13 cellular contexts compared by ENCODE assay signal in genomic region chr1:22976127-22976460, GRCh38. TPM values are rescaled to one million over a fixed set of nuclear protein-coding genes. Genes with fewer than 3 reads are reported as not detected.
DNase-seq lines count a peak whose midpoint lies in the region; ATAC-seq, FAIRE-seq and TF ChIP-seq lines count a peak whose summit lies in the region.
"Had no signal": no experiment of that assay in that cellular context is flagged by ENCODE, and none has a peak within 500 bp of the region (broad histone marks: within the 10 kb centered on the region; RNA-seq: fewer than 3 reads in every experiment).

No MANE protein-coding gene starts in this region.

- peak overlapping the region; percentile 23 for H3K4me2 ChIP-seq in GM23248 (ENCODE audit: unreplicated experiment)
- no peak overlapping the region for H3K4me2 ChIP-seq in MM.1S (ENCODE audit: low read depth, low read length)
- no peak overlapping the region for H3K4me2 ChIP-seq in H1 (ENCODE audit: insufficient read depth in 1 of 2, low read depth in 2 of 2, low read length in 2 of 2)
- H3K4me2 ChIP-seq in osteoblast (ENCODE audit: insufficient read depth, low read length) = peak overlapping the region; percentile 61

- peak overlapping the region; percentile 82 for H2BK12ac ChIP-seq in H1 (ENCODE audit: low read depth, low read length)

- H2AFZ ChIP-seq in GM23248 (peak overlapping the region; percentile 89), MM.1S (ENCODE audit: low read length) (0 out of 2 replicates have a peak overlapping the region, but pooled peaks have one; percentile 21), H1 (ENCODE audit: low read length) (peak overlapping the region; percentile 93), osteoblast (ENCODE audit: low read length) (peak overlapping the region; percentile 69)

- in situ Hi-C loops in GM23248 (cut with MboI) = loop anchor here (5.0 kb wide), 2 partner anchors 211 to 296 kb away; no protein-coding TSS in a partner anchor

- H3K27ac ChIP-seq in GM23248 (no peak overlapping the region), MM.1S (ENCODE audit: low read length) (no peak overlapping the region), H1 (ENCODE audit: low read depth, low read length) (no peak overlapping the region), osteoblast (ENCODE audit: low read depth, low read length) (no peak overlapping the region)
- H3K27ac ChIP-seq: thoracic aorta had no signal

- peak overlapping the region; percentile 37 for H4K5ac ChIP-seq in H1 (ENCODE audit: insufficient read length, low read depth, low read length)

- no peaks in the 10 kb centered on the region for H4K20me1 ChIP-seq in GM23248 (ENCODE audit: insufficient read depth)
- H4K20me1 ChIP-seq in MM.1S (ENCODE audit: insufficient read depth, low read length) = no peaks in the 10 kb centered on the region
- H4K20me1 ChIP-seq in H1 (replicated peaks in 1 of 2; ENCODE audit: control insufficient read depth in 1 of 2, insufficient read depth in 2 of 2, low read length in 2 of 2) = no peaks in the 10 kb centered on the region
- H4K20me1 ChIP-seq in osteoblast (ENCODE audit: insufficient read depth, low read length) = no peaks in the 10 kb centered on the region

- 40 to 43% methylated on average over 4 of the region's 4 CpGs for WGBS in GM23248 (ENCODE audit: low coverage in 1 of 2, low lambda C conversion rate in 2 of 2, missing lambda C conversion rate in 2 of 2), 2 experiments
- WGBS in H1 (ENCODE audit: extremely low coverage in 1 of 2, insufficient coverage in 1 of 2, insufficient read length in 1 of 2, insufficient replicate concordance in 2 of 2, low coverage in 1 of 2, low lambda C conversion rate in 2 of 2, missing lambda C conversion rate in 1 of 2), 2 experiments = 87% methylated on average over 4 of the region's 4 CpGs; no CpG with 5 or more reads in 1 of the 2 experiments

- no peaks in the 10 kb centered on the region for H3K79me1 ChIP-seq in H1 (ENCODE audit: low read depth, low read length)

- H3K9ac ChIP-seq in GM23248 = peak overlapping the region; percentile 31; the same call in 1 of the 2 replicates
- no peak overlapping the region for H3K9ac ChIP-seq in MM.1S (ENCODE audit: low read length)
- no peak overlapping the region for H3K9ac ChIP-seq in H1 (replicated peaks in 1 of 4; ENCODE audit: extremely low read depth in 1 of 4, low read depth in 3 of 4, low read length in 3 of 4)

- H3K9me3 ChIP-seq in GM23248 (ENCODE audit: low read depth) = no peaks in the 10 kb centered on the region
- H3K9me3 ChIP-seq in MM.1S (replicated peaks; ENCODE audit: insufficient read depth, low read length) = no peaks in the 10 kb centered on the region
- H3K9me3 ChIP-seq in H1 (ENCODE audit: insufficient read depth in 2 of 2, low read depth in 1 of 2, low read length in 1 of 2) = no peaks in the 10 kb centered on the region
- H3K9me3 ChIP-seq in osteoblast (ENCODE audit: low read depth, low read length) = no peaks in the 10 kb centered on the region
- H3K9me3 ChIP-seq: thoracic aorta had no signal

- peak overlapping the region; percentile 81; the same call in 1 of the 2 replicates for H3K18ac ChIP-seq in H1 (ENCODE audit: extremely low read depth, low read length)

- H3K36me3 ChIP-seq in GM23248 (ENCODE audit: low read depth) (no peaks in the 10 kb centered on the region), MM.1S (replicated peaks; ENCODE audit: insufficient read depth, low read length) (no peaks in the 10 kb centered on the region), H1 (ENCODE audit: control insufficient read depth in 2 of 4, insufficient read depth in 4 of 4, low read length in 3 of 4) (no peaks in the 10 kb centered on the region), osteoblast (ENCODE audit: insufficient read depth, low read length) (no peaks in the 10 kb centered on the region)
- H3K36me3 ChIP-seq: thoracic aorta had no signal

- H3K23ac ChIP-seq in H1 (ENCODE audit: insufficient read length) = no peak overlapping the region

- H3K79me2 ChIP-seq in GM23248 (ENCODE audit: insufficient read depth) (no peaks in the 10 kb centered on the region), MM.1S (ENCODE audit: low read length) (no peaks in the 10 kb centered on the region), H1 (ENCODE audit: control insufficient read depth in 1 of 2, insufficient read depth in 2 of 2, low read length in 2 of 2) (no peaks in the 10 kb centered on the region), osteoblast (ENCODE audit: insufficient read depth, low read length) (no peaks in the 10 kb centered on the region)

- H2BK120ac ChIP-seq in H1 (replicated peaks; ENCODE audit: low read depth, low read length) = no peak overlapping the region

- H4K8ac ChIP-seq in H1 (ENCODE audit: extremely low read depth, insufficient read depth, low read length) = peak overlapping the region; percentile 82; the same call in 1 of the 2 replicates

- POLR2A ChIA-PET in H1 (lab: Charles Lee; ENCODE audit: partially characterized antibody) = no interaction called here

- no peak overlapping the region for H2AK5ac ChIP-seq in H1 (ENCODE audit: low read depth, low read length)

- no peak for TF ChIP-seq POLR2A in H1 (IDR thresholded peaks at IDR 0.05; ENCODE audit: control extremely low read depth in 1 of 2, low read depth in 2 of 2, low read length in 2 of 2)

- no peak overlapping the region for H3K56ac ChIP-seq in H1 (replicated peaks; ENCODE audit: insufficient read length, low read depth, low read length)

- FAIRE-seq in H1 (lab: Jason Lieb, UNC) = no peak

- H3K9me2 ChIP-seq in GM23248 (ENCODE audit: insufficient read depth) (no peaks in the 10 kb centered on the region), MM.1S (replicated peaks; ENCODE audit: insufficient read depth, low read length) (no peaks in the 10 kb centered on the region)

- no peak overlapping the region for H2BK15ac ChIP-seq in H1 (ENCODE audit: low read length)

- peak overlapping the region; percentile 29 for H4K91ac ChIP-seq in H1 (replicated peaks; ENCODE audit: insufficient read length, low read length)

- H3K27me3 ChIP-seq in GM23248 (replicated peaks; ENCODE audit: insufficient read depth) (peaks cover 4% of the 10 kb centered on the region; the same call in 1 of the 2 replicates), MM.1S (replicated peaks; ENCODE audit: insufficient read depth, low read length) (peaks cover 38% of the 10 kb centered on the region), H1 (replicated peaks in 1 of 4; ENCODE audit: control insufficient read depth in 3 of 4, extremely low read depth in 1 of 4, insufficient read depth in 3 of 4, low read length in 3 of 4) (no peaks in the 10 kb centered on the region), osteoblast (ENCODE audit: insufficient read depth, low read length) (peaks cover 13% of the 10 kb centered on the region)

- H2BK5ac ChIP-seq in H1 (ENCODE audit: low read depth, low read length) = peak overlapping the region; percentile 87

- H3K4me3 ChIP-seq in GM23248 = no peak overlapping the region
- H3K4me3 ChIP-seq in MM.1S (ENCODE audit: low read length) = no peak overlapping the region
- no peak overlapping the region for H3K4me3 ChIP-seq in H1 (ENCODE audit: extremely low read depth in 1 of 4, insufficient read depth in 2 of 4, low read depth in 3 of 4, low read length in 4 of 4)
- no peak overlapping the region for H3K4me3 ChIP-seq in osteoblast (ENCODE audit: insufficient read depth, low read length)
- H3K4me3 ChIP-seq: thoracic aorta had no signal

- no peak for TF ChIP-seq CTCF in MM.1S (IDR thresholded peaks at IDR 0.05; ENCODE audit: low read length)
- no peak for TF ChIP-seq CTCF in H1 (IDR thresholded peaks at IDR 0.05; ENCODE audit: control extremely low read depth in 1 of 3, insufficient read depth in 1 of 3, low read depth in 1 of 3, low read length in 3 of 3)
- TF ChIP-seq CTCF in osteoblast (IDR thresholded peaks at IDR 0.05; ENCODE audit: extremely low read depth, low read depth, low read length) = no peak

- H3K14ac ChIP-seq in H1 (ENCODE audit: insufficient read length) = no peak overlapping the region

- H3K4me1 ChIP-seq in GM23248 (ENCODE audit: insufficient read depth) (peaks cover 8% of the 10 kb centered on the region), MM.1S (ENCODE audit: low read length) (no peaks in the 10 kb centered on the region), H1 (replicated peaks in 1 of 4; ENCODE audit: control insufficient read depth in 3 of 4, insufficient read depth in 4 of 4, low read length in 3 of 4) (peaks cover 0 to 2% (median 0%) of the 10 kb centered on the region in 4 experiments; a peak in 1 of 7 replicates), osteoblast (ENCODE audit: insufficient read depth, low read length) (peaks cover 9% of the 10 kb centered on the region)

- no peak overlapping the region; the same call in 1 of the 2 replicates for H2BK20ac ChIP-seq in H1 (ENCODE audit: low read length)

- no peak overlapping the region for H3K4ac ChIP-seq in H1 (replicated peaks; ENCODE audit: insufficient read length, low read depth, low read length)

- H3F3A ChIP-seq in GM23248 (ENCODE audit: insufficient read depth) (peaks cover 3% of the 10 kb centered on the region; the same call in 1 of the 2 replicates), MM.1S (ENCODE audit: insufficient read depth, low read length) (no peaks in the 10 kb centered on the region)

- no peaks in the 10 kb centered on the region for H3K23me2 ChIP-seq in H1 (ENCODE audit: low read depth, low read length)

- CTCF ChIA-PET in H1 (lab: Charles Lee; ENCODE audit: partially characterized antibody) = interaction anchor here (1.0 to 2.5 kb wide), 9 partner anchors 13 to 209 kb away, joined by 3 to 17 read pairs (median 5); no protein-coding TSS in a partner anchor

- ATAC-seq in GM21737 (IDR thresholded peaks at IDR 0.05; ENCODE audit: unreplicated experiment) = no peak

- TF ChIP-seq RAD21 in H1 (IDR thresholded peaks at IDR 0.05 in 1 of 2, conservative IDR thresholded peaks at IDR 0.05 in 1 of 2; ENCODE audit: low read depth in 2 of 2, low read length in 2 of 2) = no peak

- TF ChIP-seq EP300 in H1 (IDR thresholded peaks at IDR 0.05; ENCODE audit: borderline replicate concordance in 1 of 2, low read depth in 2 of 2, low read length in 2 of 2) = no peak

- DNase-seq in GM23248 (no peak), MM.1S (no peak), H1 (ENCODE audit: low read depth in 1 of 2, low spot score in 2 of 2) (no peak), osteoblast (ENCODE audit: insufficient read length, low spot score, missing footprints) (no peak), NCI-H526 treated with DMSO at 0.1 percent for 48 hours (lab: John Stamatoyannopoulos, UW) (no peak), RKO (ENCODE audit: low spot score) (no peak)
- no peak for DNase-seq in activated CD4-positive, alpha-beta T cell treated with anti-CD3 and anti-CD28 coated beads for 4 hours

RNA-seq across cellular contexts. Expression of gene LACTBL1, which starts 3.4 kb away (rescaled TPM):
- not detected in 2 replicates for total RNA-seq in GM23248 (2014; rRNA removed; shearing (Covaris generic))
- not detected in 2 replicates for polyA plus RNA-seq in GM23248 (2016; fragmentation: Nextera tagmentation; extraction: Ambion mirVana)
- not detected in 2 replicates for total RNA-seq in H1 (2021; fragmentation: NEBNext Ultra II Directional; extraction: Animal tissue kit (Norgen Biotek cat#: 25700))
- polyA plus RNA-seq in H1 (2011; rRNA removed) = not detected in 2 replicates
- polyA plus RNA-seq in H1 (2011; cell fraction: cytosol; rRNA removed) = not detected
- polyA plus RNA-seq in H1 (2011; cell fraction: nucleus; rRNA removed) = not detected
- polyA plus RNA-seq in H1 (2012, experiment 1 of 2) = not detected in 4 replicates
- not detected for polyA plus RNA-seq in H1 (2012, experiment 2 of 2)
- not detected for polyA plus RNA-seq in H1 (2013, experiment 1 of 2)
- not detected for polyA plus RNA-seq in H1 (2013, experiment 2 of 2)
- not detected in 2 replicates for polyA minus RNA-seq in H1 (2011; rRNA and poly(A)+ RNA removed)
- polyA minus RNA-seq in H1 (2011; cell fraction: cytosol; rRNA and poly(A)+ RNA removed) = not detected
- polyA minus RNA-seq in H1 (2011; cell fraction: nucleus; rRNA and poly(A)+ RNA removed) = not detected
- total RNA-seq in osteoblast = under 0.01 TPM in 1 of 2 replicates, not detected in the other
- total RNA-seq: mononuclear cell, neural crest cell, T-helper 17 cell, thoracic aorta had no signal
- polyA plus RNA-seq: esophagus had no signal

RNA-seq across cellular contexts. Expression of gene TEX46, which starts 39.6 kb away (rescaled TPM):
- not detected in 2 replicates for total RNA-seq in GM23248 (2014; rRNA removed; shearing (Covaris generic))
- polyA plus RNA-seq in GM23248 (2016; fragmentation: Nextera tagmentation; extraction: Ambion mirVana) (not detected in 2 replicates), H1 (2011; rRNA removed) (not detected in 2 replicates)
- total RNA-seq in H1 (2021; fragmentation: NEBNext Ultra II Directional; extraction: Animal tissue kit (Norgen Biotek cat#: 25700)) = not detected in 2 replicates
- polyA plus RNA-seq in H1 (2011; cell fraction: cytosol; rRNA removed) = not detected
- not detected for polyA plus RNA-seq in H1 (2011; cell fraction: nucleus; rRNA removed)
- polyA plus RNA-seq in H1 (2012, experiment 1 of 2) = not detected in 4 replicates
- not detected for polyA plus RNA-seq in H1 (2012, experiment 2 of 2)
- 0.28 TPM for polyA plus RNA-seq in H1 (2013, experiment 1 of 2)
- polyA plus RNA-seq in H1 (2013, experiment 2 of 2) = 0.17 TPM
- polyA minus RNA-seq in H1 (2011; rRNA and poly(A)+ RNA removed) = 0.49 TPM in 1 of 2 replicates, not detected in the other
- not detected for polyA minus RNA-seq in H1 (2011; cell fraction: cytosol; rRNA and poly(A)+ RNA removed)
- polyA minus RNA-seq in H1 (2011; cell fraction: nucleus; rRNA and poly(A)+ RNA removed) = not detected
- not detected in 2 replicates for total RNA-seq in osteoblast
- total RNA-seq: mononuclear cell, neural crest cell, T-helper 17 cell, thoracic aorta had no signal
- polyA plus RNA-seq: esophagus had no signal

RNA-seq across cellular contexts. Expression of gene KDM1A, which starts 43.2 kb away (rescaled TPM):
- total RNA-seq in GM23248 (2014; rRNA removed; shearing (Covaris generic)) = 62.5 and 64.4 TPM in 2 replicates
- polyA plus RNA-seq in GM23248 (2016; fragmentation: Nextera tagmentation; extraction: Ambion mirVana) (30.3 and 30.6 TPM in 2 replicates), H1 (2011; rRNA removed) (175 and 216 TPM in 2 replicates)
- 273 and 275 TPM in 2 replicates for total RNA-seq in H1 (2021; fragmentation: NEBNext Ultra II Directional; extraction: Animal tissue kit (Norgen Biotek cat#: 25700))
- 273 TPM for polyA plus RNA-seq in H1 (2011; cell fraction: cytosol; rRNA removed)
- polyA plus RNA-seq in H1 (2011; cell fraction: nucleus; rRNA removed) = 202 TPM
- 186 to 254 TPM (median 240 TPM) in 4 replicates for polyA plus RNA-seq in H1 (2012, experiment 1 of 2)
- 69.3 TPM for polyA plus RNA-seq in H1 (2012, experiment 2 of 2)
- polyA plus RNA-seq in H1 (2013, experiment 1 of 2) = 148 TPM
- polyA plus RNA-seq in H1 (2013, experiment 2 of 2) = 146 TPM
- polyA minus RNA-seq in H1 (2011; rRNA and poly(A)+ RNA removed) = 323 and 356 TPM in 2 replicates
- polyA minus RNA-seq in H1 (2011; cell fraction: cytosol; rRNA and poly(A)+ RNA removed) = 111 TPM
- polyA minus RNA-seq in H1 (2011; cell fraction: nucleus; rRNA and poly(A)+ RNA removed) = 111 TPM
- total RNA-seq in osteoblast = 101 and 103 TPM in 2 replicates

Comparison
In these comparisons a context has a peak if more than half of its experiments do, and no peak if none do; other contexts are left out.
1. H2AFZ ChIP-seq: peak in every context shown above with its lines; median percentile 93 in H1; 89 in GM23248; 69 in osteoblast; 21 in MM.1S.
2. H3K4me2 ChIP-seq: peak in GM23248 (single experiment) and osteoblast (single experiment); none in MM.1S (single experiment) and H1 (0 of 2).